ENCODE assay signal across 29 cellular contexts in the genomic region with DNA sequence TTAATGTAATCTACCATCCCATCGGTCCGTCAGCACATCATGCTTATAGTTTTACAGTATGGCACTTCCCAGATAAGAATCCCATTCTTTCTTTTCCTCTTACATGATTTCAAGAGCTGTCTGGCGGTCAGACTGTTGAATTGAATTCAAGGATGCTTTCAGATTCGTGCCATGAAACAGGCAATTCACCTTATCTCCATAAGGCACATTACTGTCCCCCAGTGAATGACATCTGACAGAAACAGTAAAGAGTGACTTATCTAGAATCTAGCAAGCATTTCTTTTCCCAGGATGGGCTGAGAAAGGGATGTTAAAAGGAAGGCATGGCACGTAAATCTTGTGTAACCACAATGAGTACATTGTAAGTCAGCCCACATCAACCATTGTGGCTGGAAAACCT.
"Had no signal": no experiment of that assay in that cellular context is flagged by ENCODE, and none has a peak within 500 bp of the region (broad histone marks: within the 10 kb centered on the region; RNA-seq: fewer than 3 reads in every experiment).

No MANE protein-coding gene starts in this region.

- H3K36me3 ChIP-seq: ascending aorta, breast epithelium, cardiac muscle cell, colonic mucosa, esophagus squamous epithelium, gastroesophageal sphincter, heart right ventricle had no signal

- H3K4me1 ChIP-seq: ascending aorta, breast epithelium, colonic mucosa, esophagus squamous epithelium, gastroesophageal sphincter had no signal

- H3K27ac ChIP-seq: ascending aorta, breast epithelium, cardiac muscle cell, colonic mucosa, epithelial cell of prostate, esophagus squamous epithelium, gastroesophageal sphincter, heart right ventricle, VCaP had no signal

- H3K9me3 ChIP-seq: ascending aorta, breast epithelium, colonic mucosa, esophagus squamous epithelium, gastroesophageal sphincter had no signal

- ATAC-seq: activated naive CD4-positive, alpha-beta T cell treated with anti-CD3 and anti-CD28 coated beads, Interleukin-2, amount 50 U/mL, for 72 hours; activated T-cell treated with anti-CD3 and anti-CD28 coated beads, Interleukin-2, amount 50 U/mL, for 72 hours; gastroesophageal sphincter; heart right ventricle; WTC11 had no signal

- H3K27me3 ChIP-seq: ascending aorta, colonic mucosa had no signal

- DNase-seq: activated CD4-positive, alpha-beta memory T cell treated with anti-CD3 and anti-CD28 coated beads, Interleukin-2, amount 10 ng/mL, durations not matched to agents 7 days and 5 days; activated CD4-positive, alpha-beta T cell treated with anti-CD3 and anti-CD28 coated beads for 1 hour; activated CD4-positive, alpha-beta T cell treated with anti-CD3 and anti-CD28 coated beads for 4 hours; activated CD4-positive, alpha-beta T cell treated with anti-CD3 and anti-CD28 coated beads, Interleukin-2, amount 10 ng/mL, durations not matched to agents 7 days and 5 days; activated CD4-positive, alpha-beta T cell treated with anti-CD3 and anti-CD28 coated beads, Interleukin-2, amount 50 U/mL, for 4 hours; activated CD8-positive, alpha-beta memory T cell treated with anti-CD3 and anti-CD28 coated beads, Interleukin-2, amount 50 U/mL, for 48 hours; activated gamma-delta T cell; activated naive CD4-positive, alpha-beta T cell; activated naive CD4-positive, alpha-beta T cell treated with anti-CD3 and anti-CD28 coated beads, Interleukin-2, amount 10 ng/mL, durations not matched to agents 7 days and 5 days; activated naive CD8-positive, alpha-beta T cell treated with anti-CD3 and anti-CD28 coated beads, Interleukin-2, amount 10 ng/mL, durations not matched to agents 7 days and 5 days; activated T-cell treated with anti-CD3 and anti-CD28 coated beads for 4 hours; activated T-cell treated with anti-CD3 and anti-CD28 coated beads, Interleukin-2, amount 50 U/mL, for 24 hours; activated T-cell treated with anti-CD3 and anti-CD28 coated beads, Interleukin-2, amount 50 U/mL, for 72 hours; central memory CD4-positive, alpha-beta T cell; cerebellar nuclear complex; colonic mucosa; effector CD8-positive, alpha-beta T cell; esophagus squamous epithelium; foreskin melanocyte; heart right ventricle; T-helper 2 cell had no signal

- H3K4me3 ChIP-seq: ascending aorta, breast epithelium, cardiac muscle cell, colonic mucosa, esophagus squamous epithelium, gastroesophageal sphincter, heart right ventricle had no signal
